Comparison of ENCODE assay signal across 8 cellular contexts in the genomic region with DNA sequence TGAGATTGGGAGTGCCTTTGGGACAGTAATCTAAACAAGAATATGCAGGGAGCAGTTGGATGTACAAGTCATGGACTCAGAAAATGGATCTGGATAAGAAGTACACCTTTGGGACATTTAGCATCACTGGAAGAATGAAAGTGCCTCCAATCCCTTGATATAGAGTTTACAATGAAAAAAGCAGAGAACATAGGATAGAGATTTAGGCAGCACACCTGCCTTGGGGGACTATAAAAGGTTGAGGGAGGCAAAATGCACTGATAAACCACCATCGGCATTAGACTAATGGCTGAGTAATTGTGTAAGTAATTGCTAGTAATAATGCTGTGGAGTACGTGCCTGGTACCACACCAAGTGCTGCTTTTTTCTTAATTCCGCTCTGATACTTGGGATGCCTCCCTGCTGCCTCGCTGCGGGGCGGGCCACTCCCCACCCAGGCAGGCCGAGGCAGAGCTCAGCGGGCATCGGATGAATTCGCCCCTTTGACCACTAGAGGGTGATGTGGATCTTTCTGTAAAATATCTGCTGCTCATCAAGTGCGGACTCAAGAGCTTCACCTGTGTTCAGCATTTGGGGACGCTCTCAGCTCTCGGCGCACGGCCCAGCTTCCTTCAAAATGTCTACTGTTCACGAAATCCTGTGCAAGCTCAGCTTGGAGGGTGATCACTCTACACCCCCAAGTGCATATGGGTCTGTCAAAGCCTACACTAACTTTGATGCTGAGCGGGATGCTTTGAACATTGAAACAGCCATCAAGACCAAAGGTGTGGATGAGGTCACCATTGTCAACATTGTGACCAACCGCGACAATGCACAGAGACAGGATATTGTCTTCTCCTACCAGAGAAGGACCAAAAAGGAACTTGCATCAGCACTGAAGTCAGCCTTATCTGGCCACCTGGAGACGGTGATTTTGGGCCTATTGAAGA.
DNase-seq lines count a peak whose midpoint lies in the region; ATAC-seq lines count a peak whose summit lies in the region.

No MANE protein-coding gene starts in this region.

- DNase-seq in NCI-H446 (lab: John Stamatoyannopoulos, UW) (peak; percentile 18 to 78), NCI-H446 treated with DMSO at 0.1 percent for 48 hours (lab: John Stamatoyannopoulos, UW) (no peak), NCI-H526 treated with DMSO at 0.1 percent for 48 hours (lab: John Stamatoyannopoulos, UW) (peak; percentile 54), ecto neural progenitor cell (ENCODE audit: low spot score) (peak; percentile 79), lung microvascular endothelial cell (ENCODE audit: low read depth in 2 of 2) (peak; percentile 70 to 79)
- DNase-seq in activated CD4-positive, alpha-beta T cell treated with anti-CD3 and anti-CD28 coated beads, Interleukin-2, amount 50 U/mL, for 4 hours, result peak; percentile 53 to 60
- DNase-seq in stimulated activated CD8-positive, alpha-beta memory T cell treated with anti-CD3 and anti-CD28 coated beads, Interleukin-15, amount 100 ng/mL, for 4 hours (ENCODE audit: low read depth in 2 of 2), result peak; percentile 17 to 33

- peak; percentile 71 for ATAC-seq in HG03354 (IDR thresholded peaks at IDR 0.05; ENCODE audit: poor library complexity, severe bottlenecking, unreplicated experiment)
